ENCODE assay signal across 1 cellular context in the genomic region with DNA sequence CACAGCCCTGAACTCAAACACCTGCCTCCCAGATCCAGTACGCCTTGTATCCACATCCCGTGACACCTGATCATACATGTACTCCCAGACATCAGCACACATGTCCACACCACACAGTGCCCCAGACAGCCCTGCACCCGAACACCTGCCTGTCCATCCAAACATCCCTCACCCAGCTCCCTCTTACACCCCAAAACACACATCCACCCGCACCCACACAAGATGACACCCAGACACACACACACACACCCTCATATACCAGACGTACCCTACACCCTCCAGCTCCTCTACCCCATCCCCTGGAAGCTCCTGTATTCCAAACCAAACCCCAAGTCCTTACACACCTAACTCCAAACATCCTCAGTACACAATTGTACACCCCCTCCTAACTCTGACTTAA.
A peak's percentile ranks its signal among the peaks of the same experiment; 100 is the strongest.
TF ChIP-seq lines count a peak whose summit lies in the region.

No MANE protein-coding gene starts in this region.

TF ChIP-seq in HEK293, 187 proteins besides CTCF, POLR2A, EP300 and RAD21 (continued from another document):
- TF ChIP-seq, protein P1, sequence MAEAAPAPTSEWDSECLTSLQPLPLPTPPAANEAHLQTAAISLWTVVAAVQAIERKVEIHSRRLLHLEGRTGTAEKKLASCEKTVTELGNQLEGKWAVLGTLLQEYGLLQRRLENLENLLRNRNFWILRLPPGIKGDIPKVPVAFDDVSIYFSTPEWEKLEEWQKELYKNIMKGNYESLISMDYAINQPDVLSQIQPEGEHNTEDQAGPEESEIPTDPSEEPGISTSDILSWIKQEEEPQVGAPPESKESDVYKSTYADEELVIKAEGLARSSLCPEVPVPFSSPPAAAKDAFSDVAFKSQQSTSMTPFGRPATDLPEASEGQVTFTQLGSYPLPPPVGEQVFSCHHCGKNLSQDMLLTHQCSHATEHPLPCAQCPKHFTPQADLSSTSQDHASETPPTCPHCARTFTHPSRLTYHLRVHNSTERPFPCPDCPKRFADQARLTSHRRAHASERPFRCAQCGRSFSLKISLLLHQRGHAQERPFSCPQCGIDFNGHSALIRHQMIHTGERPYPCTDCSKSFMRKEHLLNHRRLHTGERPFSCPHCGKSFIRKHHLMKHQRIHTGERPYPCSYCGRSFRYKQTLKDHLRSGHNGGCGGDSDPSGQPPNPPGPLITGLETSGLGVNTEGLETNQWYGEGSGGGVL (tag by site-specific recombination; IDR thresholded peaks at IDR 0.05): peak; percentile 46
- 0 out of 2 replicates have a peak, but pooled peaks have one; percentile 31 for TF ChIP-seq ZFHX2 (tag by site-specific recombination; conservative IDR thresholded peaks at IDR 0.05)
- TF ChIP-seq, protein P2, sequence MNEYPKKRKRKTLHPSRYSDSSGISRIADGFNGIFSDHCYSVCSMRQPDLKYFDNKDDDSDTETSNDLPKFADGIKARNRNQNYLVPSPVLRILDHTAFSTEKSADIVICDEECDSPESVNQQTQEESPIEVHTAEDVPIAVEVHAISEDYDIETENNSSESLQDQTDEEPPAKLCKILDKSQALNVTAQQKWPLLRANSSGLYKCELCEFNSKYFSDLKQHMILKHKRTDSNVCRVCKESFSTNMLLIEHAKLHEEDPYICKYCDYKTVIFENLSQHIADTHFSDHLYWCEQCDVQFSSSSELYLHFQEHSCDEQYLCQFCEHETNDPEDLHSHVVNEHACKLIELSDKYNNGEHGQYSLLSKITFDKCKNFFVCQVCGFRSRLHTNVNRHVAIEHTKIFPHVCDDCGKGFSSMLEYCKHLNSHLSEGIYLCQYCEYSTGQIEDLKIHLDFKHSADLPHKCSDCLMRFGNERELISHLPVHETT (tag by site-specific recombination; IDR thresholded peaks at IDR 0.05): 0 out of 2 replicates have a peak, but pooled peaks have one; percentile 7
- TF ChIP-seq, protein P3, sequence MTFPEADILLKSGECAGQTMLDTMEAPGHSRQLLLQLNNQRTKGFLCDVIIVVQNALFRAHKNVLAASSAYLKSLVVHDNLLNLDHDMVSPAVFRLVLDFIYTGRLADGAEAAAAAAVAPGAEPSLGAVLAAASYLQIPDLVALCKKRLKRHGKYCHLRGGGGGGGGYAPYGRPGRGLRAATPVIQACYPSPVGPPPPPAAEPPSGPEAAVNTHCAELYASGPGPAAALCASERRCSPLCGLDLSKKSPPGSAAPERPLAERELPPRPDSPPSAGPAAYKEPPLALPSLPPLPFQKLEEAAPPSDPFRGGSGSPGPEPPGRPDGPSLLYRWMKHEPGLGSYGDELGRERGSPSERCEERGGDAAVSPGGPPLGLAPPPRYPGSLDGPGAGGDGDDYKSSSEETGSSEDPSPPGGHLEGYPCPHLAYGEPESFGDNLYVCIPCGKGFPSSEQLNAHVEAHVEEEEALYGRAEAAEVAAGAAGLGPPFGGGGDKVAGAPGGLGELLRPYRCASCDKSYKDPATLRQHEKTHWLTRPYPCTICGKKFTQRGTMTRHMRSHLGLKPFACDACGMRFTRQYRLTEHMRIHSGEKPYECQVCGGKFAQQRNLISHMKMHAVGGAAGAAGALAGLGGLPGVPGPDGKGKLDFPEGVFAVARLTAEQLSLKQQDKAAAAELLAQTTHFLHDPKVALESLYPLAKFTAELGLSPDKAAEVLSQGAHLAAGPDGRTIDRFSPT (tag by site-specific recombination; IDR thresholded peaks at IDR 0.05): 0 out of 2 replicates have a peak, but pooled peaks have one; percentile 1
- no peak for TF ChIP-seq ZNF654 (tag by site-specific recombination; IDR thresholded peaks at IDR 0.05; ENCODE audit: low read depth)
- peak; percentile 75; the same call in 1 of the 2 replicates for TF ChIP-seq ZBTB7A (tag by site-specific recombination; IDR thresholded peaks at IDR 0.05; ENCODE audit: low read depth)
- peak; percentile 33; the same call in 1 of the 2 replicates for TF ChIP-seq WT1 (tag by site-specific recombination; IDR thresholded peaks at IDR 0.05)
- no peak for TF ChIP-seq RBAK (tag by site-specific recombination; IDR thresholded peaks at IDR 0.05)
- TF ChIP-seq ZNF600 (tag by site-specific recombination; IDR thresholded peaks at IDR 0.05): peak; percentile 95
- peak; percentile 36 for TF ChIP-seq ZBTB48 (tag by site-specific recombination; IDR thresholded peaks at IDR 0.05)
- TF ChIP-seq, protein P4, sequence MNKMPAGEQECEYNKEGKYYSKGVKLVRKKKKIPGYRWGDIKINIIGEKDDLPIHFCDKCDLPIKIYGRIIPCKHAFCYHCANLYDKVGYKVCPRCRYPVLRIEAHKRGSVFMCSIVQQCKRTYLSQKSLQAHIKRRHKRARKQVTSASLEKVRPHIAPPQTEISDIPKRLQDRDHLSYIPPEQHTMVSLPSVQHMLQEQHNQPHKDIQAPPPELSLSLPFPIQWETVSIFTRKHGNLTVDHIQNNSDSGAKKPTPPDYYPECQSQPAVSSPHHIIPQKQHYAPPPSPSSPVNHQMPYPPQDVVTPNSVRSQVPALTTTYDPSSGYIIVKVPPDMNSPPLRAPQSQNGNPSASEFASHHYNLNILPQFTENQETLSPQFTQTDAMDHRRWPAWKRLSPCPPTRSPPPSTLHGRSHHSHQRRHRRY (tag by site-specific recombination; IDR thresholded peaks at IDR 0.05): peak; percentile 78; the same call in 1 of the 2 replicates
- peak; percentile 13; the same call in 1 of the 2 replicates for TF ChIP-seq ZBTB17 (tag by site-specific recombination; IDR thresholded peaks at IDR 0.05)
- TF ChIP-seq, protein P5, sequence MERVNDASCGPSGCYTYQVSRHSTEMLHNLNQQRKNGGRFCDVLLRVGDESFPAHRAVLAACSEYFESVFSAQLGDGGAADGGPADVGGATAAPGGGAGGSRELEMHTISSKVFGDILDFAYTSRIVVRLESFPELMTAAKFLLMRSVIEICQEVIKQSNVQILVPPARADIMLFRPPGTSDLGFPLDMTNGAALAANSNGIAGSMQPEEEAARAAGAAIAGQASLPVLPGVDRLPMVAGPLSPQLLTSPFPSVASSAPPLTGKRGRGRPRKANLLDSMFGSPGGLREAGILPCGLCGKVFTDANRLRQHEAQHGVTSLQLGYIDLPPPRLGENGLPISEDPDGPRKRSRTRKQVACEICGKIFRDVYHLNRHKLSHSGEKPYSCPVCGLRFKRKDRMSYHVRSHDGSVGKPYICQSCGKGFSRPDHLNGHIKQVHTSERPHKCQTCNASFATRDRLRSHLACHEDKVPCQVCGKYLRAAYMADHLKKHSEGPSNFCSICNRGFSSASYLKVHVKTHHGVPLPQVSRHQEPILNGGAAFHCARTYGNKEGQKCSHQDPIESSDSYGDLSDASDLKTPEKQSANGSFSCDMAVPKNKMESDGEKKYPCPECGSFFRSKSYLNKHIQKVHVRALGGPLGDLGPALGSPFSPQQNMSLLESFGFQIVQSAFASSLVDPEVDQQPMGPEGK (tag by site-specific recombination; IDR thresholded peaks at IDR 0.05): 0 out of 2 replicates have a peak, but pooled peaks have one; percentile 31
- TF ChIP-seq, protein P6, sequence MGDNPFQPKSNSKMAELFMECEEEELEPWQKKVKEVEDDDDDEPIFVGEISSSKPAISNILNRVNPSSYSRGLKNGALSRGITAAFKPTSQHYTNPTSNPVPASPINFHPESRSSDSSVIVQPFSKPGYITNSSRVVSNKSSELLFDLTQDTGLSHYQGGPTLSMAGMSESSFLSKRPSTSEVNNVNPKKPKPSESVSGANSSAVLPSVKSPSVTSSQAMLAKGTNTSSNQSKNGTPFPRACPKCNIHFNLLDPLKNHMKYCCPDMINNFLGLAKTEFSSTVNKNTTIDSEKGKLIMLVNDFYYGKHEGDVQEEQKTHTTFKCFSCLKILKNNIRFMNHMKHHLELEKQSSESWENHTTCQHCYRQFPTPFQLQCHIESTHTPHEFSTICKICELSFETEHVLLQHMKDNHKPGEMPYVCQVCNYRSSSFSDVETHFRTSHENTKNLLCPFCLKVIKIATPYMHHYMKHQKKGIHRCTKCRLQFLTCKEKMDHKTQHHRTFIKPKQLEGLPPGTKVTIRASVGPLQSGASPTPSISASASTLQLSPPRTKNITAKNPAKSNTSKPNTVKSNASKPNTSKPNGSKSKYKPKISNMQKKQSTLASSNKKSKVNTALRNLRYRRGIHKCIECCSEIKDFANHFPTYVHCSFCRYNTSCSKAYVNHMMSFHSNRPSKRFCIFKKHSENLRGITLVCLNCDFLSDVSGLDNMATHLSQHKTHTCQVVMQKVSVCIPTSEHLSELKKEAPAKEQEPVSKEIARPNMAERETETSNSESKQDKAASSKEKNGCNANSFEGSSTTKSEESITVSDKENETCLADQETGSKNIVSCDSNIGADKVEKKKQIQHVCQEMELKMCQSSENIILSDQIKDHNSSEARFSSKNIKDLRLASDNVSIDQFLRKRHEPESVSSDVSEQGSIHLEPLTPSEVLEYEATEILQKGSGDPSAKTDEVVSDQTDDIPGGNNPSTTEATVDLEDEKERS (tag by site-specific recombination; IDR thresholded peaks at IDR 0.05): no peak
- no peak for TF ChIP-seq BCL11B (tag by site-specific recombination; IDR thresholded peaks at IDR 0.05; ENCODE audit: low read depth)
- TF ChIP-seq, protein P7, sequence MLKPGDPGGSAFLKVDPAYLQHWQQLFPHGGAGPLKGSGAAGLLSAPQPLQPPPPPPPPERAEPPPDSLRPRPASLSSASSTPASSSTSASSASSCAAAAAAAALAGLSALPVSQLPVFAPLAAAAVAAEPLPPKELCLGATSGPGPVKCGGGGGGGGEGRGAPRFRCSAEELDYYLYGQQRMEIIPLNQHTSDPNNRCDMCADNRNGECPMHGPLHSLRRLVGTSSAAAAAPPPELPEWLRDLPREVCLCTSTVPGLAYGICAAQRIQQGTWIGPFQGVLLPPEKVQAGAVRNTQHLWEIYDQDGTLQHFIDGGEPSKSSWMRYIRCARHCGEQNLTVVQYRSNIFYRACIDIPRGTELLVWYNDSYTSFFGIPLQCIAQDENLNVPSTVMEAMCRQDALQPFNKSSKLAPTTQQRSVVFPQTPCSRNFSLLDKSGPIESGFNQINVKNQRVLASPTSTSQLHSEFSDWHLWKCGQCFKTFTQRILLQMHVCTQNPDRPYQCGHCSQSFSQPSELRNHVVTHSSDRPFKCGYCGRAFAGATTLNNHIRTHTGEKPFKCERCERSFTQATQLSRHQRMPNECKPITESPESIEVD (tag by site-specific recombination; IDR thresholded peaks at IDR 0.05): no peak
- no peak for TF ChIP-seq ZNF521 (tag by site-specific recombination; IDR thresholded peaks at IDR 0.05)
